23 cellular contexts compared by ENCODE assay signal in genomic region chr2:31931916-31932315, GRCh38.
A peak's percentile ranks its signal among the peaks of the same experiment; 100 is the strongest.
DNase-seq lines count a peak whose midpoint lies in the region; ATAC-seq, FAIRE-seq and TF ChIP-seq lines count a peak whose summit lies in the region.
"Had no signal": no experiment of that assay in that cellular context is flagged by ENCODE, and none has a peak within 500 bp of the region (broad histone marks: within the 10 kb centered on the region; RNA-seq: fewer than 3 reads in every experiment).

No MANE protein-coding gene starts in this region.

- H3K9me3 ChIP-seq in IMR-90 (ENCODE audit: control insufficient read depth, insufficient read depth, low read length) (no peaks in the 10 kb centered on the region), pancreas (no peaks in the 10 kb centered on the region)
- no peaks in the 10 kb centered on the region for H3K9me3 ChIP-seq in CD4-positive, alpha-beta T cell (ENCODE audit: control insufficient read depth, low read length)
- H3K9me3 ChIP-seq: HAP-1 had no signal

- no peak for TF ChIP-seq CTCF in IMR-90 (conservative IDR thresholded peaks at IDR 0.05; ENCODE audit: low read depth, low read length)
- TF ChIP-seq CTCF in pancreas (IDR thresholded peaks at IDR 0.05), result no peak
- TF ChIP-seq CTCF in CD4-positive, alpha-beta T cell (IDR thresholded peaks at IDR 0.05), result no peak

- no peak overlapping the region for H2BK5ac ChIP-seq in IMR-90 (ENCODE audit: low read depth, low read length, poor library complexity, severe bottlenecking)

- no peak overlapping the region for H3K18ac ChIP-seq in IMR-90 (ENCODE audit: low read depth, low read length)

- H3K4me1 Mint-ChIP-seq in CD4-positive, alpha-beta T cell (ENCODE audit: low read depth), result peaks cover 17% of the 10 kb centered on the region

- H3K79me1 ChIP-seq in IMR-90 (ENCODE audit: low read depth in 1 of 2, low read length in 2 of 2), result peaks cover 30 to 34% of the 10 kb centered on the region in 2 experiments

- H2AK9ac ChIP-seq in IMR-90 (replicated peaks; ENCODE audit: low read depth, low read length, poor library complexity), result no peak overlapping the region

- H3K27me3 Mint-ChIP-seq in CD4-positive, alpha-beta T cell, result no peaks in the 10 kb centered on the region

- no peak overlapping the region for H2BK20ac ChIP-seq in IMR-90 (ENCODE audit: low read depth, low read length)

- H3K36me3 ChIP-seq in IMR-90 (ENCODE audit: control insufficient read depth, insufficient read depth, low read length) (peaks cover under 1% of the 10 kb centered on the region; the same call in 1 of the 2 replicates), pancreas (no peaks in the 10 kb centered on the region)
- H3K36me3 ChIP-seq: HAP-1 had no signal

- no TSS peak for BruUV-seq in IMR-90 (replicated peaks; lab: Mats Ljungman, UMichigan)

- intact Hi-C loops in IMR-90 (cut with micrococcal nuclease) (no loop called here), pancreas (cut with DNase I) (no loop called here)
- intact Hi-C loops in CD4-positive, alpha-beta T cell (cut with DNase I, micrococcal nuclease), result no loop called here

- no peaks in the 10 kb centered on the region for H3K27me3 ChIP-seq in IMR-90 (ENCODE audit: control insufficient read depth, insufficient read depth, low read length)
- no peaks in the 10 kb centered on the region for H3K27me3 ChIP-seq in pancreas
- no peaks in the 10 kb centered on the region for H3K27me3 ChIP-seq in CD4-positive, alpha-beta T cell (ENCODE audit: control insufficient read depth, insufficient read depth, low read length)

- H3K56ac ChIP-seq in IMR-90 (ENCODE audit: extremely low read depth, insufficient read depth, low read length), result no peak overlapping the region

- FAIRE-seq in A204.1 (lab: Jason Lieb, UNC) (peak; percentile 43), colon (lab: Jason Lieb, UNC) (peak; percentile 36), pancreas (lab: Jason Lieb, UNC) (peak; percentile 49)
- FAIRE-seq: D721Med had no signal

- H3K4me1 ChIP-seq in IMR-90 (ENCODE audit: control insufficient read depth, insufficient read depth, low read length) (0 out of 2 replicates have a peak, but pooled peaks cover 2% of the 10 kb centered on the region), pancreas (no peaks in the 10 kb centered on the region)
- H3K4me1 ChIP-seq: HAP-1 had no signal

- H3K4ac ChIP-seq in IMR-90 (ENCODE audit: low read depth, low read length), result no peak overlapping the region

- H3K4me3 ChIP-seq in IMR-90 (ENCODE audit: insufficient read depth, low read depth, low read length) (no peak overlapping the region), pancreas (no peak overlapping the region)
- H3K4me3 ChIP-seq: GM23248, HAP-1 had no signal

- no peaks in the 10 kb centered on the region for H3K9me3 Mint-ChIP-seq in CD4-positive, alpha-beta T cell

- H2BK120ac ChIP-seq in IMR-90 (ENCODE audit: low read depth, low read length), result no peak overlapping the region

- H3K27ac ChIP-seq in IMR-90 (ENCODE audit: insufficient read depth, low read length), result no peak overlapping the region
- H3K27ac ChIP-seq in pancreas, result no peak overlapping the region
- H3K27ac ChIP-seq in CD4-positive, alpha-beta T cell (ENCODE audit: low read depth, low read length), result no peak overlapping the region
- H3K27ac ChIP-seq: 22Rv1, C4-2B, GM23248 had no signal

- CTCF ChIA-PET in IMR-90 (lab: Yijun Ruan, JAX), result no interaction called here
- CTCF ChIA-PET in CD4-positive, alpha-beta T cell (lab: Charles Lee), result no interaction called here

- in situ Hi-C loops in IMR-90 (cut with MboI; ENCODE audit: low sequenced_read_pairs), result no loop called here

- no peak for TF ChIP-seq RAD21 in IMR-90 (IDR thresholded peaks at IDR 0.05; ENCODE audit: low read length)

- H4K20me1 ChIP-seq in IMR-90 (ENCODE audit: insufficient read depth, low read length), result no peaks in the 10 kb centered on the region

- WGBS in IMR-90 (ENCODE audit: extremely low coverage in 2 of 2, insufficient read length in 1 of 2), 2 experiments, result no CpG with 5 or more reads among the region's 4 CpGs
- 95 to 98% methylated on average over 4 of the region's 4 CpGs for WGBS in pancreas, 2 donors

- no peak overlapping the region for H4K5ac ChIP-seq in IMR-90 (ENCODE audit: low read depth, low read length)

- dilution Hi-C loops in IMR-90 (cut with HindIII; ENCODE audit: low sequenced_read_pairs, unreplicated experiment), result no loop called here

- H4K8ac ChIP-seq in IMR-90 (ENCODE audit: low read depth in 2 of 2, low read length in 2 of 2), result no peak overlapping the region

- POLR2A ChIA-PET in IMR-90 (lab: Charles Lee; ENCODE audit: unreplicated experiment), result no interaction called here
- POLR2A ChIA-PET in CD4-positive, alpha-beta T cell (lab: Charles Lee), result no interaction called here

- no peak overlapping the region for H3K23ac ChIP-seq in IMR-90 (ENCODE audit: low read depth, low read length)

- H3K4me2 ChIP-seq in IMR-90 (ENCODE audit: low read depth, low read length), result no peak overlapping the region

- H2BK15ac ChIP-seq in IMR-90 (ENCODE audit: low read depth, low read length), result no peak overlapping the region

- no peak overlapping the region for H3K4me3 Mint-ChIP-seq in CD4-positive, alpha-beta T cell

- H3K27ac Mint-ChIP-seq in CD4-positive, alpha-beta T cell, result no peak overlapping the region

- peak; percentile 24 for DNase-seq in IMR-90
- DNase-seq in pancreas, result no peak
- no peak for DNase-seq in CD4-positive, alpha-beta T cell
- no peak for DNase-seq in AG20443 (ENCODE audit: low spot score)
- DNase-seq in NCI-H1930 (lab: John Stamatoyannopoulos, UW), result no peak
- DNase-seq in OCI-M1 (lab: John Stamatoyannopoulos, UW), result no peak
- DNase-seq: DMS53, EL, GM23248, Kasumi-1, NCI-H1694, NCI-H2081 treated with DMSO at 0.1 percent for 48 hours, NCI-H2171 treated with DMSO at 0.1 percent for 48 hours, NCI-H524 treated with DMSO at 0.1 percent for 48 hours, NCI-H82, RPMI8226, SHP77 had no signal

- H3K14ac ChIP-seq in IMR-90 (replicated peaks; ENCODE audit: low read depth, low read length), result no peak overlapping the region

- peaks cover 22% of the 10 kb centered on the region for H3K36me3 Mint-ChIP-seq in CD4-positive, alpha-beta T cell (ENCODE audit: low read depth)

- H3K9ac ChIP-seq in IMR-90 (ENCODE audit: low read depth, low read length), result no peak overlapping the region
- H3K9ac ChIP-seq: GM23248 had no signal

- peaks cover 3% of the 10 kb centered on the region; the same call in 1 of the 2 replicates for H3K9me1 ChIP-seq in IMR-90 (ENCODE audit: insufficient read depth, low read length)

- H2AFZ ChIP-seq in IMR-90 (replicated peaks; ENCODE audit: low read length, poor library complexity), result no peak overlapping the region
- H2AFZ ChIP-seq: GM23248 had no signal

- TF ChIP-seq POLR2A in IMR-90 (IDR thresholded peaks at IDR 0.05; ENCODE audit: low read depth, low read length), result no peak

- no peak overlapping the region for H2AK5ac ChIP-seq in IMR-90 (ENCODE audit: low read depth, low read length)

- ATAC-seq in IMR-90 (ENCODE audit: low read depth) (peak; percentile 29; the same call in 1 of the 2 replicates), pancreas (no peak)
- ATAC-seq in CD4-positive, alpha-beta T cell (ENCODE audit: poor library complexity), result no peak

- no peak overlapping the region for H4K91ac ChIP-seq in IMR-90 (ENCODE audit: insufficient read depth, low read depth, low read length)

TF ChIP-seq in IMR-90, 13 proteins besides CTCF, POLR2A, EP300 and RAD21:
- TF ChIP-seq MXI1 (IDR thresholded peaks at IDR 0.05; ENCODE audit: borderline replicate concordance, low read depth, low read length) (no peak), RCOR1 (IDR thresholded peaks at IDR 0.05; ENCODE audit: insufficient replicate concordance, low read length) (no peak)
TF ChIP-seq in IMR-90: peak in this region for 0.
